ENCODE assay signal across 1 cellular context in genomic region chr1:235999259-235999925, GRCh38.
TF ChIP-seq lines count a peak whose summit lies in the region.

No MANE protein-coding gene starts in this region.

TF ChIP-seq in WTC11, 78 proteins besides CTCF, POLR2A, EP300 and RAD21 (continued from another document):
- TF ChIP-seq HMGXB4 (CRISPR knock-in tag; IDR thresholded peaks at IDR 0.05), result no peak
- TF ChIP-seq IRF2 (CRISPR knock-in tag; IDR thresholded peaks at IDR 0.05; ENCODE audit: borderline replicate concordance, low read depth), result no peak
- TF ChIP-seq GABPB1 (CRISPR knock-in tag; IDR thresholded peaks at IDR 0.05), result no peak
- no peak for TF ChIP-seq JAZF1 (CRISPR knock-in tag; IDR thresholded peaks at IDR 0.05)
